11 cellular contexts compared by ENCODE assay signal in genomic region chr5:9588254-9588653, GRCh38. TPM values are rescaled to one million over a fixed set of nuclear protein-coding genes. Genes with fewer than 3 reads are reported as not detected.
"Had no signal": no experiment of that assay in that cellular context is flagged by ENCODE, and none has a peak within 500 bp of the region (broad histone marks: within the 10 kb centered on the region; RNA-seq: fewer than 3 reads in every experiment).

No MANE protein-coding gene starts in this region.

- H3K27ac Mint-ChIP-seq: GM23338, H9, HFFc6 had no signal

- H3K9me3 Mint-ChIP-seq: GM23338, H9, HFFc6 had no signal

- H3K4me3 ChIP-seq: GM23248, GM23338, HAP-1 had no signal

- H3K4me1 Mint-ChIP-seq: GM23338, H9 had no signal

- DNase-seq: GM23248, GOT3, H7, H9, HCEC 1CT, HFFc6 had no signal

- H3K36me3 ChIP-seq: HAP-1 had no signal

- H3K27ac ChIP-seq: GM23248 had no signal

- H3K4me1 ChIP-seq: HAP-1 had no signal

- H3K4me3 Mint-ChIP-seq: GM23338, H9, HFFc6 had no signal

- H3K9ac ChIP-seq: GM23248 had no signal

- H3K9me3 ChIP-seq: HAP-1 had no signal

- ATAC-seq: GM23338, HCT116 had no signal

RNA-seq across cellular contexts. Expression of gene TAS2R1, which starts 41.9 kb away (rescaled TPM):
- total RNA-seq: GM23248, GM23338, H1, H4, H7, H9 had no signal
- polyA plus RNA-seq: GM23248, H1 had no signal
